ENCODE assay signal across 18 cellular contexts in the genomic region with DNA sequence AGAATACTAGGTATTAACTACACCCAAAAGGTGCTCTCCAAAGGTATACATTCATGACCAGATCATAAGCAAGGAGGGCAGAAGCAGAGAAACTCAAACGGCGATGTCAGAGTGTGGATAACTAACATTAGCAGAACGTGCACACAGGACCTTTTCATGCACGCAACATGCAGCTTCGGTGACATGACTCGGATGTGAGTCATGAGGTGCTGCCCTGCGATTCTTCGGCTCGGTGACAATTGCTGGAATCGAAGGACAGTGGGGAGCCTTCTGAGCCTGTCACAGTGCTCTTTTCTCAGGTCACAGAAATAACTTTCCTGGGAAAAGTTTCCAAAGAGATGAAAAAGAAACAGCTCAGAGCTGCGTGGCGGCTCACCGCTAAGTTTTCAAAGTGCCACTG.
DNase-seq lines count a peak whose midpoint lies in the region; ATAC-seq and TF ChIP-seq lines count a peak whose summit lies in the region.
"Had no signal": no experiment of that assay in that cellular context is flagged by ENCODE, and none has a peak within 500 bp of the region (broad histone marks: within the 10 kb centered on the region; RNA-seq: fewer than 3 reads in every experiment).

No MANE protein-coding gene starts in this region.

- H3K4me3 Mint-ChIP-seq in activated naive CD4-positive, alpha-beta T cell treated with anti-CD3 and anti-CD28 coated beads for 36 hours, result no peak overlapping the region
- H3K4me3 Mint-ChIP-seq: activated naive CD4-positive, alpha-beta T cell treated with anti-CD3 and anti-CD28 coated beads, Interleukin-2, amount 50 U/mL, for 24 hours had no signal

- no peaks in the 10 kb centered on the region for H3K27me3 ChIP-seq in ectodermal cell (ENCODE audit: control insufficient read depth, insufficient read depth, low read length, poor library complexity, severe bottlenecking)
- no peaks in the 10 kb centered on the region for H3K27me3 ChIP-seq in psoas muscle (ENCODE audit: insufficient read depth in 3 of 3, low read length in 2 of 3)
- no peaks in the 10 kb centered on the region for H3K27me3 ChIP-seq in MM.1S (replicated peaks; ENCODE audit: insufficient read depth, low read length)
- H3K27me3 ChIP-seq: BE2C, upper lobe of left lung had no signal

- in situ Hi-C loops in Caki2 (cut with HindIII; ENCODE audit: low pct_unique_long_range_greater_than_20kb, low sequenced_read_pairs), result no loop called here

- H3K4me1 ChIP-seq in ectodermal cell (ENCODE audit: control insufficient read depth, insufficient read depth, low read length), result peaks cover 3% of the 10 kb centered on the region
- peaks cover 38% of the 10 kb centered on the region for H3K4me1 ChIP-seq in psoas muscle
- peaks cover 13% of the 10 kb centered on the region for H3K4me1 ChIP-seq in MM.1S (ENCODE audit: low read length)
- H3K4me1 ChIP-seq: BE2C, upper lobe of left lung had no signal

- H2AFZ ChIP-seq in MM.1S (ENCODE audit: low read length), result no peak overlapping the region

- WGBS in ectodermal cell, 2 experiments, result 69 to 76% methylated on average over 13 of the region's 13 CpGs
- WGBS in psoas muscle, 3 donors, result 51 to 72% (median 61%) methylated on average over 13 of the region's 13 CpGs

- no peaks in the 10 kb centered on the region for H3K9me3 Mint-ChIP-seq in activated naive CD4-positive, alpha-beta T cell treated with anti-CD3 and anti-CD28 coated beads for 36 hours
- H3K9me3 Mint-ChIP-seq: activated naive CD4-positive, alpha-beta T cell treated with anti-CD3 and anti-CD28 coated beads, Interleukin-2, amount 50 U/mL, for 24 hours had no signal

- TF ChIP-seq CTCF in psoas muscle (IDR thresholded peaks at IDR 0.05), result no peak
- TF ChIP-seq CTCF in MM.1S (IDR thresholded peaks at IDR 0.05; ENCODE audit: low read length), result no peak

- H3K27ac Mint-ChIP-seq in activated naive CD4-positive, alpha-beta T cell treated with anti-CD3 and anti-CD28 coated beads for 36 hours, result no peak overlapping the region
- H3K27ac Mint-ChIP-seq: activated naive CD4-positive, alpha-beta T cell treated with anti-CD3 and anti-CD28 coated beads, Interleukin-2, amount 50 U/mL, for 24 hours had no signal

- peaks cover 22% of the 10 kb centered on the region for H3F3A ChIP-seq in MM.1S (ENCODE audit: insufficient read depth, low read length)

- intact Hi-C loops in psoas muscle (cut with DNase I), result no loop called here
- intact Hi-C loops in activated naive CD4-positive, alpha-beta T cell treated with anti-CD3 and anti-CD28 coated beads for 36 hours (cut with micrococcal nuclease), result no loop called here

- H3K27me3 Mint-ChIP-seq in activated naive CD4-positive, alpha-beta T cell treated with anti-CD3 and anti-CD28 coated beads for 36 hours (ENCODE audit: low read depth), result peaks cover 3% of the 10 kb centered on the region
- H3K27me3 Mint-ChIP-seq: activated naive CD4-positive, alpha-beta T cell treated with anti-CD3 and anti-CD28 coated beads, Interleukin-2, amount 50 U/mL, for 24 hours had no signal

- no peaks in the 10 kb centered on the region for H4K20me1 ChIP-seq in MM.1S (ENCODE audit: insufficient read depth, low read length)

- DNase-seq in Caki2 (ENCODE audit: low read depth) (peak; percentile 65), NCI-H460 (ENCODE audit: extremely low read depth, low read depth) (peak; percentile 24), psoas muscle (peak in 1 of 2 donors; percentile 25), MM.1S (no peak)
- DNase-seq in activated naive CD4-positive, alpha-beta T cell treated with anti-CD3 and anti-CD28 coated beads for 36 hours, result no peak
- no peak for DNase-seq in activated CD8-positive, alpha-beta memory T cell treated with anti-CD3 and anti-CD28 coated beads for 24 hours
- DNase-seq in activated CD4-positive, alpha-beta T cell treated with anti-CD3 and anti-CD28 coated beads, Interleukin-2, amount 50 U/mL, for 4 hours, result no peak
- DNase-seq: BE2C; DMS79; NCI-H2029; NCI-H69; posterior cingulate gyrus; stimulated activated CD4-positive, alpha-beta T cell treated with anti-CD3 and anti-CD28 coated beads, Interleukin-2, amount 100 ng/mL, for 24 hours; upper lobe of left lung had no signal

- H3K4me3 ChIP-seq in ectodermal cell (ENCODE audit: insufficient read depth, low read depth, low read length) (no peak overlapping the region), psoas muscle (no peak overlapping the region), MM.1S (ENCODE audit: low read length) (no peak overlapping the region)
- H3K4me3 ChIP-seq: upper lobe of left lung had no signal

- CTCF ChIA-PET in activated naive CD4-positive, alpha-beta T cell treated with anti-CD3 and anti-CD28 coated beads for 36 hours (lab: Charles Lee), result no interaction called here

- H3K4me1 Mint-ChIP-seq in activated naive CD4-positive, alpha-beta T cell treated with anti-CD3 and anti-CD28 coated beads for 36 hours (ENCODE audit: low read depth), result no peaks in the 10 kb centered on the region
- H3K4me1 Mint-ChIP-seq: activated naive CD4-positive, alpha-beta T cell treated with anti-CD3 and anti-CD28 coated beads, Interleukin-2, amount 50 U/mL, for 24 hours had no signal

- H3K9me3 ChIP-seq in ectodermal cell (ENCODE audit: control insufficient read depth, low read length), result no peaks in the 10 kb centered on the region
- no peaks in the 10 kb centered on the region for H3K9me3 ChIP-seq in psoas muscle
- H3K9me3 ChIP-seq in MM.1S (replicated peaks; ENCODE audit: insufficient read depth, low read length), result no peaks in the 10 kb centered on the region
- H3K9me3 ChIP-seq: BE2C, upper lobe of left lung had no signal

- ATAC-seq in psoas muscle, result peak; percentile 71 to 89 (median 82)
- ATAC-seq: Right ventricle myocardium inferior had no signal

- H3K36me3 Mint-ChIP-seq in activated naive CD4-positive, alpha-beta T cell treated with anti-CD3 and anti-CD28 coated beads for 36 hours (ENCODE audit: low read depth), result no peaks in the 10 kb centered on the region
- H3K36me3 Mint-ChIP-seq: activated naive CD4-positive, alpha-beta T cell treated with anti-CD3 and anti-CD28 coated beads, Interleukin-2, amount 50 U/mL, for 24 hours had no signal

- no peaks in the 10 kb centered on the region for H3K79me2 ChIP-seq in MM.1S (ENCODE audit: low read length)

- H3K4me2 ChIP-seq in MM.1S (ENCODE audit: low read depth, low read length), result no peak overlapping the region
- H3K4me2 ChIP-seq: KMS-11 had no signal

- H3K36me3 ChIP-seq in ectodermal cell (ENCODE audit: control insufficient read depth, insufficient read depth, low read length) (no peaks in the 10 kb centered on the region), psoas muscle (ENCODE audit: insufficient read depth in 1 of 2, low read depth in 1 of 2) (no peaks in the 10 kb centered on the region), MM.1S (replicated peaks; ENCODE audit: insufficient read depth, low read length) (no peaks in the 10 kb centered on the region)
- H3K36me3 ChIP-seq: BE2C, upper lobe of left lung had no signal

- H3K27ac ChIP-seq in ectodermal cell (ENCODE audit: insufficient read depth, low read depth, low read length, poor library complexity, severe bottlenecking) (peak overlapping the region; percentile 19), psoas muscle (peak overlapping the region; percentile 44), MM.1S (ENCODE audit: low read length) (no peak overlapping the region)
- H3K27ac ChIP-seq: KMS-11, upper lobe of left lung had no signal

- no peak overlapping the region for H3K9ac ChIP-seq in MM.1S (ENCODE audit: low read length)
- H3K9ac ChIP-seq: KMS-11 had no signal

- no peaks in the 10 kb centered on the region for H3K9me2 ChIP-seq in MM.1S (replicated peaks; ENCODE audit: insufficient read depth, low read length)

Comparison
In these comparisons a context has a peak if more than half of its experiments do, and no peak if none do; other contexts are left out.
1. DNase-seq: peak in Caki2 (single experiment) and NCI-H460 (single experiment); none in activated naive CD4-positive, alpha-beta T cell treated with anti-CD3 and anti-CD28 coated beads for 36 hours (single experiment), activated CD8-positive, alpha-beta memory T cell treated with anti-CD3 and anti-CD28 coated beads for 24 hours (single experiment), MM.1S (single experiment) and activated CD4-positive, alpha-beta T cell treated with anti-CD3 and anti-CD28 coated beads, Interleukin-2, amount 50 U/mL, for 4 hours (0 of 2).